Comparison of ENCODE assay signal across 21 cellular contexts in the genomic region with DNA sequence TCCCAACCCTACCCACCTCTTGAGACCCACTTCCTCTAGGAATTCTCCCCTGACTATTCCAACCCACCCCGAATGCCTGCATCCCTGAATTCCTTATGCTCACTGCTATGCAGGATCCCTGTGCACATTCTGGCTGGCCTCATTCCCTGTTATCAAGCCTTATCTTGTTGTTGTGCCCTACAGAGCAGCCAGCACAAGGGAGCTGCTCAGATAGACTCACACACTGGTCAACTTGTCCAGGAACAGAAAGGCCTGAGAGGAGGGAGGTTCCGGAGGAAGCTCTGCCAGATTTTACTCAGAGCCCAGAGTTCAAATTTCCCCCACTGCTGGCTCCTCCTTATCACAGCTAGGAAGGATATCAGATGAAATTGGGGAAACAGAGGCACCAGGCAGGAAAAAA. TPM values are rescaled to one million over a fixed set of nuclear protein-coding genes. Genes with fewer than 3 reads are reported as not detected.
DNase-seq lines count a peak whose midpoint lies in the region; ATAC-seq and TF ChIP-seq lines count a peak whose summit lies in the region.
"Had no signal": no experiment of that assay in that cellular context is flagged by ENCODE, and none has a peak within 500 bp of the region (broad histone marks: within the 10 kb centered on the region; RNA-seq: fewer than 3 reads in every experiment).

No MANE protein-coding gene starts in this region.

- H3K36me3 ChIP-seq in cardiac muscle cell: no peaks in the 10 kb centered on the region
- no peaks in the 10 kb centered on the region for H3K36me3 ChIP-seq in left ventricle myocardium inferior
- no peaks in the 10 kb centered on the region for H3K36me3 ChIP-seq in parathyroid adenoma (ENCODE audit: control insufficient read depth, insufficient read depth, low read length)
- no peaks in the 10 kb centered on the region for H3K36me3 ChIP-seq in gastroesophageal sphincter
- H3K36me3 ChIP-seq: Peyer's patch had no signal

- peak overlapping the region; percentile 47 for H2AFZ ChIP-seq in parathyroid adenoma

- no peaks in the 10 kb centered on the region for H3K79me2 ChIP-seq in parathyroid adenoma

- TF ChIP-seq EP300 in gastroesophageal sphincter (IDR thresholded peaks at IDR 0.05): no peak

- DNase-seq in cardiac muscle cell (ENCODE audit: low read depth in 1 of 2, low spot score in 1 of 2) (peak; percentile 35 to 57), left ventricle myocardium inferior (no peak), fibroblast of the aortic adventitia (ENCODE audit: low read depth) (peak; percentile 30), NCI-H2196 treated with DMSO at 0.1 percent for 48 hours (lab: John Stamatoyannopoulos, UW; ENCODE audit: unreplicated experiment) (no peak), SKM-1 treated with dmso at 0.1 percent for 144 hours (lab: John Stamatoyannopoulos, UW; ENCODE audit: unreplicated experiment) (no peak)
- DNase-seq: Caco-2, DMS79, HFFc6, KBM-7, NCI-H1048, NCI-H2107, NCI-H446 treated with DMSO at 0.1 percent for 48 hours, NCI-H748 treated with DMSO at 0.1 percent for 48 hours, Peyer's patch, SHP77 treated with DMSO at 0.1 percent for 48 hours had no signal

- H3K27ac ChIP-seq in cardiac muscle cell (no peak overlapping the region), left ventricle myocardium inferior (replicated peaks) (no peak overlapping the region), parathyroid adenoma (no peak overlapping the region), gastroesophageal sphincter (no peak overlapping the region)
- H3K27ac ChIP-seq: A549, HL-60, Peyer's patch had no signal

- ATAC-seq in gastroesophageal sphincter: no peak

- no peaks in the 10 kb centered on the region for H3K4me1 ChIP-seq in cardiac muscle cell (ENCODE audit: low read depth)
- H3K4me1 ChIP-seq in left ventricle myocardium inferior: peaks cover 12% of the 10 kb centered on the region
- H3K4me1 ChIP-seq in parathyroid adenoma: no peaks in the 10 kb centered on the region
- no peaks in the 10 kb centered on the region for H3K4me1 ChIP-seq in gastroesophageal sphincter
- H3K4me1 ChIP-seq: A549, Caco-2, Peyer's patch had no signal

- no peak for TF ChIP-seq POLR2A in gastroesophageal sphincter (IDR thresholded peaks at IDR 0.05)

- TF ChIP-seq CTCF in cardiac muscle cell (IDR thresholded peaks at IDR 0.05; ENCODE audit: low read depth, low read length) (no peak), left ventricle myocardium inferior (IDR thresholded peaks at IDR 0.05; ENCODE audit: borderline replicate concordance) (no peak), fibroblast of the aortic adventitia (IDR thresholded peaks at IDR 0.05; ENCODE audit: insufficient read depth, low read length) (no peak), parathyroid adenoma (IDR thresholded peaks at IDR 0.05) (no peak), gastroesophageal sphincter (IDR thresholded peaks at IDR 0.05) (no peak)

- no peaks in the 10 kb centered on the region for H3K27me3 ChIP-seq in cardiac muscle cell
- no peaks in the 10 kb centered on the region for H3K27me3 ChIP-seq in left ventricle myocardium inferior (ENCODE audit: low read depth)
- no peaks in the 10 kb centered on the region for H3K27me3 ChIP-seq in parathyroid adenoma (ENCODE audit: control insufficient read depth, insufficient read depth, low read length)
- H3K27me3 ChIP-seq in gastroesophageal sphincter: no peaks in the 10 kb centered on the region
- H3K27me3 ChIP-seq: Peyer's patch had no signal

- H3K4me3 ChIP-seq in cardiac muscle cell (no peak overlapping the region), left ventricle myocardium inferior (no peak overlapping the region), fibroblast of the aortic adventitia (ENCODE audit: low read depth, low read length) (no peak overlapping the region), parathyroid adenoma (ENCODE audit: low read depth, low read length) (no peak overlapping the region), gastroesophageal sphincter (no peak overlapping the region)
- H3K4me3 ChIP-seq: A549, Peyer's patch had no signal

- no peak overlapping the region for H3K4me2 ChIP-seq in parathyroid adenoma (ENCODE audit: low read length)
- H3K4me2 ChIP-seq: A549 had no signal

- H3K9ac ChIP-seq in parathyroid adenoma: no peak overlapping the region

- intact Hi-C loops in left ventricle myocardium inferior (cut with micrococcal nuclease): no loop called here

- H3K9me3 ChIP-seq in cardiac muscle cell (ENCODE audit: low read depth) (no peaks in the 10 kb centered on the region), left ventricle myocardium inferior (replicated peaks) (no peaks in the 10 kb centered on the region), parathyroid adenoma (ENCODE audit: control insufficient read depth, low read length) (no peaks in the 10 kb centered on the region), gastroesophageal sphincter (no peaks in the 10 kb centered on the region)
- H3K9me3 ChIP-seq: A549, Caco-2, Peyer's patch had no signal

- WGBS in gastroesophageal sphincter (ENCODE audit: low coverage in 1 of 2), 2 donors: 58 to 100% methylated on average over 1 to 2 of the region's 2 CpGs

RNA-seq across cellular contexts. Expression of gene MYO18A, which starts 24.8 kb away (rescaled TPM):
- total RNA-seq in cardiac muscle cell (326 and 564 TPM in 2 replicates), left ventricle myocardium inferior (397 TPM), fibroblast of the aortic adventitia (ENCODE audit: low replicate concordance) (78.3 and 82.8 TPM in 2 replicates), gastroesophageal sphincter (10 to 100 TPM; 45.5 to 70.5 (median 56.5) TPM)
- 186 and 218 TPM in 2 replicates for polyA plus RNA-seq in cardiac muscle cell

RNA-seq across cellular contexts. Expression of gene CRYBA1, which starts 41.6 kb away (rescaled TPM):
- total RNA-seq in cardiac muscle cell (not detected in 2 replicates), left ventricle myocardium inferior (not detected), fibroblast of the aortic adventitia (ENCODE audit: low replicate concordance) (not detected in 2 replicates), gastroesophageal sphincter (not detected)
- not detected in 2 replicates for polyA plus RNA-seq in cardiac muscle cell
- total RNA-seq: Caco-2, G401, H1, Peyer's patch had no signal
- polyA plus RNA-seq: H1 had no signal

Comparison
In these comparisons a context has a peak if more than half of its experiments do, and no peak if none do; other contexts are left out.
1. DNase-seq: peak in cardiac muscle cell (2 of 2) and fibroblast of the aortic adventitia (single experiment); none in left ventricle myocardium inferior (single experiment), NCI-H2196 treated with DMSO at 0.1 percent for 48 hours (single experiment) and SKM-1 treated with dmso at 0.1 percent for 144 hours (single experiment).